19 cellular contexts compared by ENCODE assay signal in genomic region chr14:74219277-74219676, GRCh38. TPM values are rescaled to one million over a fixed set of nuclear protein-coding genes. Genes with fewer than 3 reads are reported as not detected.
A peak's percentile ranks its signal among the peaks of the same experiment; 100 is the strongest.
DNase-seq lines count a peak whose midpoint lies in the region; TF ChIP-seq lines count a peak whose summit lies in the region.
"Had no signal": no experiment of that assay in that cellular context is flagged by ENCODE, and none has a peak within 500 bp of the region (broad histone marks: within the 10 kb centered on the region; RNA-seq: fewer than 3 reads in every experiment).

No MANE protein-coding gene starts in this region.

- H3K27me3 ChIP-seq in osteoblast (ENCODE audit: insufficient read depth, low read length) = peaks cover 35% of the 10 kb centered on the region
- H3K27me3 ChIP-seq: BLaER1 had no signal

- no peak for TF ChIP-seq CTCF in osteoblast (IDR thresholded peaks at IDR 0.05; ENCODE audit: extremely low read depth, low read depth, low read length)

- peaks cover 4% of the 10 kb centered on the region for H3K4me1 ChIP-seq in osteoblast (ENCODE audit: insufficient read depth, low read length)
- H3K4me1 ChIP-seq: BE2C, BLaER1 had no signal

- no peaks in the 10 kb centered on the region for H3K9me3 ChIP-seq in osteoblast (ENCODE audit: low read depth, low read length)
- H3K9me3 ChIP-seq: BE2C, BLaER1 had no signal

- H3K4me3 ChIP-seq in osteoblast (ENCODE audit: insufficient read depth, low read length) = no peak overlapping the region
- H3K4me3 ChIP-seq: BLaER1 had no signal

- H3K27ac ChIP-seq in osteoblast (ENCODE audit: low read depth, low read length) = no peak overlapping the region
- H3K27ac ChIP-seq: 22Rv1, BLaER1 had no signal

- no peak overlapping the region for H3K4me2 ChIP-seq in osteoblast (ENCODE audit: insufficient read depth, low read length)
- H3K4me2 ChIP-seq: BLaER1 had no signal

- no peaks in the 10 kb centered on the region for H3K79me2 ChIP-seq in osteoblast (ENCODE audit: insufficient read depth, low read length)

- H3K36me3 ChIP-seq in osteoblast (ENCODE audit: insufficient read depth, low read length) = no peaks in the 10 kb centered on the region
- H3K36me3 ChIP-seq: BE2C, BLaER1 had no signal

- peak; percentile 31 for DNase-seq in DMS 273 (lab: John Stamatoyannopoulos, UW; ENCODE audit: unreplicated experiment)
- no peak for DNase-seq in DMS 273 treated with DMSO at 0.1 percent for 48 hours (lab: John Stamatoyannopoulos, UW)
- DNase-seq in D341Med (ENCODE audit: low spot score) = peak; percentile 32
- DNase-seq in ecto neural progenitor cell (ENCODE audit: low spot score) = peak; percentile 29
- DNase-seq in osteoblast (ENCODE audit: insufficient read length, low spot score, missing footprints) = peak; percentile 34
- no peak for DNase-seq in germinal center (ENCODE audit: low spot score)
- no peak for DNase-seq in A172 (ENCODE audit: low spot score)
- DNase-seq: ACHN; BE2C; C1 segment of cervical spinal cord; CD4-positive, alpha-beta memory T cell; CD4-positive, CD25-positive, alpha-beta regulatory T cell; CD8-positive, alpha-beta memory T cell; COR-L47; DMS79 treated with DMSO at 0.1 percent for 48 hours; GF-D8 had no signal

- no peaks in the 10 kb centered on the region for H4K20me1 ChIP-seq in osteoblast (ENCODE audit: insufficient read depth, low read length)
- H4K20me1 ChIP-seq: BLaER1 had no signal

- no peak overlapping the region for H2AFZ ChIP-seq in osteoblast (ENCODE audit: low read length)

RNA-seq across cellular contexts. Expression of gene VSX2, which starts 20.0 kb away (rescaled TPM):
- not detected in 2 replicates for total RNA-seq in osteoblast
- not detected in 2 replicates for total RNA-seq in A172 (2014; rRNA removed; shearing (Covaris generic))
- total RNA-seq: A673; CD4-positive, alpha-beta memory T cell; CD4-positive, CD25-positive, alpha-beta regulatory T cell; CD8-positive, alpha-beta memory T cell had no signal

Comparison
In these comparisons a context has a peak if more than half of its experiments do, and no peak if none do; other contexts are left out.
1. DNase-seq: peak in DMS 273 (single experiment), D341Med (single experiment), ecto neural progenitor cell (single experiment) and osteoblast (single experiment); none in DMS 273 treated with DMSO at 0.1 percent for 48 hours (single experiment), germinal center (single experiment) and A172 (single experiment).